Comparison of ENCODE assay signal across 8 cellular contexts in the genomic region with DNA sequence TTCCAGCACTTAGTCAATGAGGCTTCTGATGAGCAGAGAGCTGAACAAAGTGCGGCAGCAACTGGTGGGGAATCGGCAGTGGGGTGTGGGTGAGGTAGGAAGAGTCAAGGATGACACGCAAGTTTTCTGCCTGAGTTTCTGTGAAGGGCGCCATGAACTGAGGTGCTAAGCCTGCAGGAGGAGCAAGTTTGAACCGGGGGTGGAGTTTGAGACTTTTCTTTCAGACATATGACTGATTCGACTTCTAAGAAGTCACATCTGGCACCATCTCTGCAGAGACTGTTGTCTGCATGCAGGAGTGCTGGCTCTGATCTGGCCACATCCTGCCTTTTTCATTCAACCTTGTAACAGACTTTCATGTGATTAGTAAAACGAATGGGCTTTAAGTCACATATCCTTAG. TPM values are rescaled to one million over a fixed set of nuclear protein-coding genes. Genes with fewer than 3 reads are reported as not detected.
DNase-seq lines count a peak whose midpoint lies in the region; ATAC-seq and TF ChIP-seq lines count a peak whose summit lies in the region.

No MANE protein-coding gene starts in this region.

- no peaks in the 10 kb centered on the region for H3K27me3 Mint-ChIP-seq in HFFc6 (ENCODE audit: insufficient read depth)

- no peak overlapping the region for H3K9ac ChIP-seq in mesenchymal stem cell (ENCODE audit: low read length)

- H3K9me3 ChIP-seq in KOPT-K1 (ENCODE audit: insufficient read depth, low read length, poor library complexity, severe bottlenecking) (no peaks in the 10 kb centered on the region), mesenchymal stem cell (ENCODE audit: control insufficient read depth, low read length) (no peaks in the 10 kb centered on the region), esophagus squamous epithelium (peaks cover 0 to 6% (median 0%) of the 10 kb centered on the region in 3 donors), uterus (no peaks in the 10 kb centered on the region)

- no peak overlapping the region for H2BK120ac ChIP-seq in mesenchymal stem cell (ENCODE audit: low read depth, low read length)

- H3K4me3 Mint-ChIP-seq in stimulated activated effector memory CD8-positive, alpha-beta T cell treated with anti-CD3 and anti-CD28 coated beads, Interleukin-12 subunit alpha, Interleukin-12 subunit beta, amount 100 ng/mL, for 72 hours = peak overlapping the region; percentile 49
- H3K4me3 Mint-ChIP-seq in HFFc6 = no peak overlapping the region

- H3K36me3 ChIP-seq in KOPT-K1 (ENCODE audit: insufficient read depth, low read length) (no peaks in the 10 kb centered on the region), mesenchymal stem cell (ENCODE audit: control insufficient read depth in 1 of 2, insufficient read depth in 2 of 2, low read depth in 1 of 2, low read length in 2 of 2) (peaks cover 37 to 45% of the 10 kb centered on the region in 2 experiments), esophagus squamous epithelium (peaks cover 6 to 95% (median 30%) of the 10 kb centered on the region in 3 donors), uterus (no peaks in the 10 kb centered on the region)

- H3K23ac ChIP-seq in mesenchymal stem cell (ENCODE audit: low read length in 2 of 2) = no peak overlapping the region

- H3K14ac ChIP-seq in mesenchymal stem cell (ENCODE audit: low read length in 2 of 2) = no peak overlapping the region

- ATAC-seq in stimulated activated effector memory CD8-positive, alpha-beta T cell treated with anti-CD3 and anti-CD28 coated beads, Interleukin-12 subunit alpha, Interleukin-12 subunit beta, amount 100 ng/mL, for 72 hours = peak; percentile 96
- ATAC-seq in SK-N-SH treated with all-trans-retinoic acid at 6 μM for 48 hours = no peak

- H3K4ac ChIP-seq in mesenchymal stem cell (ENCODE audit: low read depth in 1 of 2, low read length in 2 of 2) = no peak overlapping the region

- no peak overlapping the region for H2BK5ac ChIP-seq in mesenchymal stem cell (ENCODE audit: low read depth, low read length, poor library complexity, severe bottlenecking)

- H3K4me1 Mint-ChIP-seq in stimulated activated effector memory CD8-positive, alpha-beta T cell treated with anti-CD3 and anti-CD28 coated beads, Interleukin-12 subunit alpha, Interleukin-12 subunit beta, amount 100 ng/mL, for 72 hours = peaks cover 29% of the 10 kb centered on the region
- peaks cover 17% of the 10 kb centered on the region for H3K4me1 Mint-ChIP-seq in HFFc6 (ENCODE audit: low read depth)

- peak; percentile 40 for DNase-seq in activated T-cell treated with anti-CD3 and anti-CD28 coated beads for 1 hour (ENCODE audit: low read depth)
- no peak for DNase-seq in mesenchymal stem cell
- peak; percentile 34 to 81 for DNase-seq in stimulated activated effector memory CD8-positive, alpha-beta T cell treated with anti-CD3 and anti-CD28 coated beads, Interleukin-12 subunit alpha, Interleukin-12 subunit beta, amount 100 ng/mL, for 72 hours (ENCODE audit: low spot score in 2 of 2)
- no peak for DNase-seq in HFFc6
- no peak for DNase-seq in esophagus squamous epithelium (lab: John Stamatoyannopoulos, UW)
- no peak for DNase-seq in uterus

- H3K4me1 ChIP-seq in mesenchymal stem cell (ENCODE audit: control insufficient read depth, insufficient read depth, low read depth, low read length) = peaks cover 18% of the 10 kb centered on the region
- H3K4me1 ChIP-seq in esophagus squamous epithelium = peaks cover 0 to 1% (median 0%) of the 10 kb centered on the region in 3 donors
- H3K4me1 ChIP-seq in uterus = no peaks in the 10 kb centered on the region

- H3K27ac Mint-ChIP-seq in stimulated activated effector memory CD8-positive, alpha-beta T cell treated with anti-CD3 and anti-CD28 coated beads, Interleukin-12 subunit alpha, Interleukin-12 subunit beta, amount 100 ng/mL, for 72 hours = peak overlapping the region; percentile 86
- no peak overlapping the region for H3K27ac Mint-ChIP-seq in HFFc6

- TF ChIP-seq CTCF in HFFc6 (IDR thresholded peaks at IDR 0.05) (no peak), esophagus squamous epithelium (IDR thresholded peaks at IDR 0.05) (no peak), uterus (IDR thresholded peaks at IDR 0.05) (no peak)

- 78% methylated on average over 6 of the region's 7 CpGs for WGBS in mesenchymal stem cell
- WGBS in esophagus squamous epithelium, 2 donors = 61 to 79% methylated on average over 7 of the region's 7 CpGs

- no peak overlapping the region for H2BK12ac ChIP-seq in mesenchymal stem cell (ENCODE audit: low read length in 2 of 2)

- H3K4me3 ChIP-seq in mesenchymal stem cell (ENCODE audit: insufficient read depth in 1 of 2, low read depth in 1 of 2, low read length in 2 of 2) (no peak overlapping the region), esophagus squamous epithelium (no peak overlapping the region), uterus (no peak overlapping the region)

- no peak overlapping the region for H4K91ac ChIP-seq in mesenchymal stem cell (ENCODE audit: low read length)

- peaks cover 23% of the 10 kb centered on the region for H3K79me1 ChIP-seq in mesenchymal stem cell (replicated peaks; ENCODE audit: low read length, poor library complexity, severe bottlenecking)

- no peak overlapping the region for H3K18ac ChIP-seq in mesenchymal stem cell (ENCODE audit: low read depth in 1 of 2, low read length in 2 of 2)

- H4K8ac ChIP-seq in mesenchymal stem cell (ENCODE audit: low read length) = no peak overlapping the region

- H3K27ac ChIP-seq in KOPT-K1 (ENCODE audit: low read depth, low read length, poor library complexity, severe bottlenecking) (peak overlapping the region; percentile 86), mesenchymal stem cell (ENCODE audit: low read length, poor library complexity, severe bottlenecking) (peak overlapping the region; percentile 33), esophagus squamous epithelium (no peak overlapping the region), uterus (no peak overlapping the region)

- peak overlapping the region; percentile 9 for H2AK5ac ChIP-seq in mesenchymal stem cell (ENCODE audit: low read length, severe bottlenecking)

- TF ChIP-seq POLR2A in esophagus squamous epithelium (IDR thresholded peaks at IDR 0.05) = no peak
- TF ChIP-seq POLR2A in uterus (IDR thresholded peaks at IDR 0.05) = no peak

- H2AFZ ChIP-seq in mesenchymal stem cell (ENCODE audit: low read depth, low read length) = no peak overlapping the region

- no peak overlapping the region for H3K4me2 ChIP-seq in mesenchymal stem cell (ENCODE audit: low read length, poor library complexity, severe bottlenecking)

- H3K36me3 Mint-ChIP-seq in stimulated activated effector memory CD8-positive, alpha-beta T cell treated with anti-CD3 and anti-CD28 coated beads, Interleukin-12 subunit alpha, Interleukin-12 subunit beta, amount 100 ng/mL, for 72 hours = peaks cover 30% of the 10 kb centered on the region
- H3K36me3 Mint-ChIP-seq in HFFc6 (ENCODE audit: low read depth) = peaks cover 9% of the 10 kb centered on the region

- intact Hi-C loops in esophagus squamous epithelium (cut with DNase I) (no loop called here), uterus (cut with DNase I; ENCODE audit: low total_unique reads) (no loop called here)

- H3K27me3 ChIP-seq in mesenchymal stem cell (ENCODE audit: control insufficient read depth in 1 of 2, insufficient read depth in 1 of 2, low read length in 2 of 2) (no peaks in the 10 kb centered on the region), esophagus squamous epithelium (no peaks in the 10 kb centered on the region), uterus (no peaks in the 10 kb centered on the region)

- no peak overlapping the region for H2BK15ac ChIP-seq in mesenchymal stem cell (ENCODE audit: low read depth, poor library complexity, severe bottlenecking)

- no peaks in the 10 kb centered on the region for H3K9me3 Mint-ChIP-seq in stimulated activated effector memory CD8-positive, alpha-beta T cell treated with anti-CD3 and anti-CD28 coated beads, Interleukin-12 subunit alpha, Interleukin-12 subunit beta, amount 100 ng/mL, for 72 hours
- H3K9me3 Mint-ChIP-seq in HFFc6 = no peaks in the 10 kb centered on the region

TF ChIP-seq in SK-N-SH treated with all-trans-retinoic acid at 6 μM for 48 hours, 23 proteins besides CTCF, POLR2A, EP300 and RAD21 (continues in another document):
- TF ChIP-seq ESRRG (CRISPR knock-in tag; IDR thresholded peaks at IDR 0.05) = no peak
- no peak for TF ChIP-seq ZFP30 (CRISPR knock-in tag; IDR thresholded peaks at IDR 0.05)
- no peak for TF ChIP-seq ISL1 (CRISPR knock-in tag; IDR thresholded peaks at IDR 0.05)
- no peak for TF ChIP-seq PPARA (CRISPR knock-in tag; IDR thresholded peaks at IDR 0.05; ENCODE audit: borderline replicate concordance)
- TF ChIP-seq, protein P1, sequence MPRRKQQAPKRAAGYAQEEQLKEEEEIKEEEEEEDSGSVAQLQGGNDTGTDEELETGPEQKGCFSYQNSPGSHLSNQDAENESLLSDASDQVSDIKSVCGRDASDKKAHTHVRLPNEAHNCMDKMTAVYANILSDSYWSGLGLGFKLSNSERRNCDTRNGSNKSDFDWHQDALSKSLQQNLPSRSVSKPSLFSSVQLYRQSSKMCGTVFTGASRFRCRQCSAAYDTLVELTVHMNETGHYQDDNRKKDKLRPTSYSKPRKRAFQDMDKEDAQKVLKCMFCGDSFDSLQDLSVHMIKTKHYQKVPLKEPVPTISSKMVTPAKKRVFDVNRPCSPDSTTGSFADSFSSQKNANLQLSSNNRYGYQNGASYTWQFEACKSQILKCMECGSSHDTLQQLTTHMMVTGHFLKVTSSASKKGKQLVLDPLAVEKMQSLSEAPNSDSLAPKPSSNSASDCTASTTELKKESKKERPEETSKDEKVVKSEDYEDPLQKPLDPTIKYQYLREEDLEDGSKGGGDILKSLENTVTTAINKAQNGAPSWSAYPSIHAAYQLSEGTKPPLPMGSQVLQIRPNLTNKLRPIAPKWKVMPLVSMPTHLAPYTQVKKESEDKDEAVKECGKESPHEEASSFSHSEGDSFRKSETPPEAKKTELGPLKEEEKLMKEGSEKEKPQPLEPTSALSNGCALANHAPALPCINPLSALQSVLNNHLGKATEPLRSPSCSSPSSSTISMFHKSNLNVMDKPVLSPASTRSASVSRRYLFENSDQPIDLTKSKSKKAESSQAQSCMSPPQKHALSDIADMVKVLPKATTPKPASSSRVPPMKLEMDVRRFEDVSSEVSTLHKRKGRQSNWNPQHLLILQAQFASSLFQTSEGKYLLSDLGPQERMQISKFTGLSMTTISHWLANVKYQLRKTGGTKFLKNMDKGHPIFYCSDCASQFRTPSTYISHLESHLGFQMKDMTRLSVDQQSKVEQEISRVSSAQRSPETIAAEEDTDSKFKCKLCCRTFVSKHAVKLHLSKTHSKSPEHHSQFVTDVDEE (CRISPR knock-in tag; IDR thresholded peaks at IDR 0.05) = no peak

RNA-seq across cellular contexts. Expression of a gene that starts 14.8 kb away (rescaled TPM):
- 92.4 TPM for polyA plus RNA-seq in mesenchymal stem cell (2013, experiment 1 of 2)
- polyA plus RNA-seq in mesenchymal stem cell (2013, experiment 2 of 2) = 88.4 TPM
- total RNA-seq in HFFc6 (2021; fragmentation: NEBNext Ultra II Directional; extraction: Animal tissue kit (Norgen Biotek cat#: 25700)) = 100 to 1,000 TPM; 171 to 254 (median 212) TPM
- total RNA-seq in esophagus squamous epithelium (100 to 1,000 TPM in 3 of 4 donors, 10 to 100 TPM in 1; 99.9 to 336 (median 265) TPM), uterus (100 to 1,000 TPM in 1 of 4 donors, 10 to 100 TPM in 3; 41.5 to 120 (median 95.2) TPM)

RNA-seq across cellular contexts. Expression of a gene that starts 54.0 kb away (rescaled TPM):
- polyA plus RNA-seq in mesenchymal stem cell (2013, experiment 1 of 2) = 6.0 TPM
- polyA plus RNA-seq in mesenchymal stem cell (2013, experiment 2 of 2) = 5.9 TPM
- 10 to 100 TPM in 5 of 6 experiments, 1 to 10 TPM in 1; 8.8 to 13.3 (median 12.0) TPM for total RNA-seq in HFFc6 (2021; fragmentation: NEBNext Ultra II Directional; extraction: Animal tissue kit (Norgen Biotek cat#: 25700))
- total RNA-seq in esophagus squamous epithelium (10 to 100 TPM in 1 of 4 donors, 1 to 10 TPM in 3; 7.9 to 15.1 (median 9.1) TPM), uterus (10 to 100 TPM; 11.1 to 24.8 (median 17.3) TPM)

Comparison
In these comparisons a context has a peak if more than half of its experiments do, and no peak if none do; other contexts are left out.
1. H3K27ac ChIP-seq: peak in KOPT-K1 (single experiment) and mesenchymal stem cell (single experiment); none in esophagus squamous epithelium (0 of 4) and uterus (0 of 2).
2. DNase-seq: peak in activated T-cell treated with anti-CD3 and anti-CD28 coated beads for 1 hour (single experiment) and stimulated activated effector memory CD8-positive, alpha-beta T cell treated with anti-CD3 and anti-CD28 coated beads, Interleukin-12 subunit alpha, Interleukin-12 subunit beta, amount 100 ng/mL, for 72 hours (2 of 2); none in mesenchymal stem cell (single experiment), HFFc6 (single experiment), esophagus squamous epithelium (single experiment) and uterus (0 of 2).